1 cellular context compared by ENCODE assay signal in genomic region chr16:50308237-50308965, GRCh38.
TF ChIP-seq lines count a peak whose summit lies in the region.

No MANE protein-coding gene starts in this region.

TF ChIP-seq in H1, 55 proteins besides CTCF, POLR2A, EP300 and RAD21 (continued from another document):
- TF ChIP-seq ASH2L (IDR thresholded peaks at IDR 0.05; ENCODE audit: low read length) (no peak), TAF1 (IDR thresholded peaks at IDR 0.05; ENCODE audit: low read depth, low read length) (no peak), CTBP2 (IDR thresholded peaks at IDR 0.05; ENCODE audit: borderline replicate concordance, insufficient read depth, insufficient read length, low read length) (no peak), PHF8 (conservative IDR thresholded peaks at IDR 0.05; ENCODE audit: low read depth, low read length) (no peak)
